29 cellular contexts compared by ENCODE assay signal in the genomic region with DNA sequence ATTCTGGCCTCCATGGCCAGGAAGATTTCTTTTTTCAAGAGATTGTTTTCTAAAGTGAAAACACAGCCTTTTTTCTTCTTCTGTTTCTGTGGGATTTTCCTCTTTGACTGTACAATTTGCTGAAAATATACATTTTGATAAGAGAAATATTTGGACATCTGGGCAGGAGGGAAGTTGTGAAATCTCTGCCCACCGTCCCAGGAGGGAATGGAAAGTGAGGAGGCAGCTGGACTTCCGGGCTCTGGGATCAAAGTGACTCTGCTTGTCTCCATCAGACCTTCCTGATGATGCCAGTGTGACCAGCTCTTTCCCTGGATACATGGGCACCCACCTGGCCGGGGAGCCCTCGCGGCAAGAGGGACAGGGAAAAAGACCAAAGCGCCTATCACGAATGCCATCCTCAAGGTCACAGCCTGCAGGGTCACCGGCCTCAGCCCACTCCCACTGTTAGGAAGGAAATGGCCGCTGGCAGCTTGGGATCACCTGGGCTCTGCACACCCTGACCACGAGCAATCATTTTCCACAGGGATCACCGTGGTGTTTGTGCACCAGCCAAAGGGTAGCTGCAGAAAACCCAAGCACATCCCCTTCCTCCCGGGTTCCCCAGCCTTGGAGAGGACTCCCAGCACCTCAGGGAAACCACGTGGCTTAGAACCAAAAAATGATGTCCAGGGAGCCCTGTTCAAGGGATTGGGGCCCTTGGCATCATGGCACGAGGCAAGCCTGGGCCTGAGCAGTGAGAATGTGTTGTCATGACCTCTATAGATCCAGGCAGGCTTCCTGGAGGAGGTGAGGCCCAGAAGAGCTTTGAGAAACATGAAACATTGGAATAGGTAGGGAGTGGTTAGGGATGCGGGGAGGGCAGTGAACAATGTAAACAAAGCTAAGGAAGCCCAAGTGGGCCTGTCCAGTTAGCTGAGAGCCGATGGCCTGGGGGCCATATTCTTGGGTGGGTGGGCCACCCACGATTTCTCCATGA. TPM values are rescaled to one million over a fixed set of nuclear protein-coding genes. Genes with fewer than 3 reads are reported as not detected.
A peak's percentile ranks its signal among the peaks of the same experiment; 100 is the strongest.
DNase-seq lines count a peak whose midpoint lies in the region; ATAC-seq and TF ChIP-seq lines count a peak whose summit lies in the region.
"Had no signal": no experiment of that assay in that cellular context is flagged by ENCODE, and none has a peak within 500 bp of the region (broad histone marks: within the 10 kb centered on the region; RNA-seq: fewer than 3 reads in every experiment).

No MANE protein-coding gene starts in this region.

- H3K36me3 Mint-ChIP-seq in activated naive CD4-positive, alpha-beta T cell treated with anti-CD3 and anti-CD28 coated beads, Interleukin-2, amount 10 ng/mL, durations not matched to agents 7 days and 5 days: no peaks in the 10 kb centered on the region
- H3K36me3 Mint-ChIP-seq: CD8-positive, alpha-beta T cell had no signal

- no peak for TF ChIP-seq CTCF in coronary artery (IDR thresholded peaks at IDR 0.05)
- TF ChIP-seq CTCF in fibroblast of the aortic adventitia (IDR thresholded peaks at IDR 0.05; ENCODE audit: insufficient read depth, low read length): no peak

- no peaks in the 10 kb centered on the region for H3K9me3 Mint-ChIP-seq in activated naive CD4-positive, alpha-beta T cell treated with anti-CD3 and anti-CD28 coated beads, Interleukin-2, amount 10 ng/mL, durations not matched to agents 7 days and 5 days

- no peak for DNase-seq in activated naive CD4-positive, alpha-beta T cell treated with anti-CD3 and anti-CD28 coated beads, Interleukin-2, amount 10 ng/mL, durations not matched to agents 7 days and 5 days
- DNase-seq in activated naive CD4-positive, alpha-beta T cell treated with anti-CD3 and anti-CD28 coated beads, Interleukin-2, amount 50 U/mL, for 16 hours: no peak
- peak; percentile 36 for DNase-seq in coronary artery (ENCODE audit: low spot score)
- DNase-seq in fibroblast of the aortic adventitia (ENCODE audit: low read depth): peak; percentile 24
- DNase-seq in sciatic nerve (ENCODE audit: low spot score): no peak
- no peak for DNase-seq in HT-29 (ENCODE audit: low spot score)
- DNase-seq in pons (ENCODE audit: low spot score): no peak
- DNase-seq in UCSD-AML1 (lab: John Stamatoyannopoulos, UW; ENCODE audit: unreplicated experiment): no peak
- DNase-seq: 8988T; AML-193; Caco-2; CD8-positive, alpha-beta T cell; DMS79; EL; GDM1; KBM-7; MG63; NCI-H2029; NCI-H446 treated with DMSO at 0.1 percent for 48 hours; NCI-H526; NCI-H82; NK-92 treated with Interleukin-12 subunit alpha and Interleukin-12 subunit beta, amount 100 ng/mL, for 24 hours; PC-3; SJCRH30 had no signal

- CTCF ChIA-PET in activated naive CD4-positive, alpha-beta T cell treated with anti-CD3 and anti-CD28 coated beads, Interleukin-2, amount 10 ng/mL, durations not matched to agents 7 days and 5 days (lab: Charles Lee): no interaction called here

- no peaks in the 10 kb centered on the region for H3K4me1 Mint-ChIP-seq in activated naive CD4-positive, alpha-beta T cell treated with anti-CD3 and anti-CD28 coated beads, Interleukin-2, amount 10 ng/mL, durations not matched to agents 7 days and 5 days

- H3K27ac ChIP-seq in coronary artery: no peak overlapping the region
- H3K27ac ChIP-seq: C4-2B, HL-60, SJCRH30 had no signal

- no peak for ATAC-seq in sciatic nerve
- ATAC-seq: CD8-positive, alpha-beta T cell; GM12878; HCT116; PC-3; Right ventricle myocardium inferior had no signal

- H3K27ac Mint-ChIP-seq in activated naive CD4-positive, alpha-beta T cell treated with anti-CD3 and anti-CD28 coated beads, Interleukin-2, amount 10 ng/mL, durations not matched to agents 7 days and 5 days: peak overlapping the region; percentile 63
- H3K27ac Mint-ChIP-seq: CD8-positive, alpha-beta T cell had no signal

- H3K4me3 ChIP-seq in coronary artery (no peak overlapping the region), fibroblast of the aortic adventitia (ENCODE audit: low read depth, low read length) (no peak overlapping the region)
- H3K4me3 ChIP-seq: GM12878, MG63, SJCRH30 had no signal

- intact Hi-C loops in sciatic nerve (cut with DNase I): no loop called here

- no peak overlapping the region for H3K4me3 Mint-ChIP-seq in activated naive CD4-positive, alpha-beta T cell treated with anti-CD3 and anti-CD28 coated beads, Interleukin-2, amount 10 ng/mL, durations not matched to agents 7 days and 5 days
- H3K4me3 Mint-ChIP-seq: CD8-positive, alpha-beta T cell had no signal

- H3K27me3 Mint-ChIP-seq in activated naive CD4-positive, alpha-beta T cell treated with anti-CD3 and anti-CD28 coated beads, Interleukin-2, amount 10 ng/mL, durations not matched to agents 7 days and 5 days: peaks cover 13% of the 10 kb centered on the region

RNA-seq across cellular contexts. Expression of a gene that starts 29.1 kb away (rescaled TPM):
- total RNA-seq in fibroblast of the aortic adventitia (ENCODE audit: low replicate concordance) (344 and 770 TPM in 2 replicates), sciatic nerve (192 TPM)
- 134 and 151 TPM in 2 replicates for total RNA-seq in HT-29 (2014; rRNA removed; shearing (Covaris generic))

Comparison
In these comparisons a context has a peak if more than half of its experiments do, and no peak if none do; other contexts are left out.
1. DNase-seq: peak in coronary artery (single experiment) and fibroblast of the aortic adventitia (single experiment); none in activated naive CD4-positive, alpha-beta T cell treated with anti-CD3 and anti-CD28 coated beads, Interleukin-2, amount 10 ng/mL, durations not matched to agents 7 days and 5 days (single experiment), activated naive CD4-positive, alpha-beta T cell treated with anti-CD3 and anti-CD28 coated beads, Interleukin-2, amount 50 U/mL, for 16 hours (single experiment), sciatic nerve (single experiment), HT-29 (single experiment), pons (single experiment) and UCSD-AML1 (single experiment).